Comparison of ENCODE assay signal across 1 cellular context in the genomic region with DNA sequence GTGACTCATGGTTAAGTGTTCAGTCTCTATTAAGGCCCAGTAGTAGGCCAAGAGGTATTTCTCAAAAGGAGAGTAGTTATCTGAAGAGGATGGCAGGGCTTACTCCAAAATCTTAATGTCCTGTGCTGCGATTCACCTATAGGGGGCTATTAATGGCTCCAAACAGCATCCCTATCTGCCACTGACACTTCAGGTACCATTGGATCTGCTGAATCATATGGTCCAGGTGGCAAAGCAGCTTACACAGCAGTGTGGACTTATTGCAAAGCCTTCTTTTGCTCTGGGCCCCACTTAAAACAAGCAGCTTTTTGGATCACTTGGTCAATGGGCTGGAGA.
TF ChIP-seq lines count a peak whose summit lies in the region.

No MANE protein-coding gene starts in this region.

TF ChIP-seq in SK-N-SH, 30 proteins besides CTCF, POLR2A, EP300 and RAD21 (continued from another document):
- TF ChIP-seq, protein P1, sequence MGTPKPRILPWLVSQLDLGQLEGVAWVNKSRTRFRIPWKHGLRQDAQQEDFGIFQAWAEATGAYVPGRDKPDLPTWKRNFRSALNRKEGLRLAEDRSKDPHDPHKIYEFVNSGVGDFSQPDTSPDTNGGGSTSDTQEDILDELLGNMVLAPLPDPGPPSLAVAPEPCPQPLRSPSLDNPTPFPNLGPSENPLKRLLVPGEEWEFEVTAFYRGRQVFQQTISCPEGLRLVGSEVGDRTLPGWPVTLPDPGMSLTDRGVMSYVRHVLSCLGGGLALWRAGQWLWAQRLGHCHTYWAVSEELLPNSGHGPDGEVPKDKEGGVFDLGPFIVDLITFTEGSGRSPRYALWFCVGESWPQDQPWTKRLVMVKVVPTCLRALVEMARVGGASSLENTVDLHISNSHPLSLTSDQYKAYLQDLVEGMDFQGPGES (IDR thresholded peaks at IDR 0.05; ENCODE audit: low read depth, low read length) = no peak
- no peak for TF ChIP-seq GATA2 (CRISPR knock-in tag; IDR thresholded peaks at IDR 0.05)
